In genomic region chr1:236335633-236336032, GRCh38 we compare ENCODE assay signal across 2 cellular contexts. TPM values are rescaled to one million over a fixed set of nuclear protein-coding genes. Genes with fewer than 3 reads are reported as not detected.
"Had no signal": no experiment of that assay in that cellular context is flagged by ENCODE, and none has a peak within 500 bp of the region (broad histone marks: within the 10 kb centered on the region; RNA-seq: fewer than 3 reads in every experiment).

No MANE protein-coding gene starts in this region.

RNA-seq across cellular contexts. Expression of gene EDARADD, which starts 58.5 kb away (rescaled TPM):
- total RNA-seq: lung microvascular endothelial cell, myocyte had no signal
